ENCODE assay signal across 1 cellular context in genomic region chr5:43038523-43038989, GRCh38.
TF ChIP-seq lines count a peak whose summit lies in the region.

No MANE protein-coding gene starts in this region.

TF ChIP-seq in K562, 482 proteins besides CTCF, POLR2A, EP300 and RAD21 (continued from another document):
- no peak for TF ChIP-seq HOXB6 (CRISPR knock-in tag; IDR thresholded peaks at IDR 0.05; ENCODE audit: borderline replicate concordance)
- no peak for TF ChIP-seq MED1 (CRISPR knock-in tag; IDR thresholded peaks at IDR 0.05; ENCODE audit: borderline replicate concordance)
- TF ChIP-seq ZNF830 (CRISPR knock-in tag; IDR thresholded peaks at IDR 0.05), result no peak
- TF ChIP-seq YY1 (IDR thresholded peaks at IDR 0.05; ENCODE audit: borderline replicate concordance in 1 of 3, control insufficient read depth in 1 of 3, extremely low read depth in 1 of 3, insufficient read depth in 3 of 3, insufficient read length in 1 of 3, insufficient replicate concordance in 2 of 3, low read depth in 1 of 3, low read length in 2 of 3), result peak in 1 of 3 experiments; percentile 17
- TF ChIP-seq ZNF224 (CRISPR knock-in tag; IDR thresholded peaks at IDR 0.05), result no peak
- no peak for TF ChIP-seq ZNF184 (CRISPR knock-in tag; IDR thresholded peaks at IDR 0.05)
- TF ChIP-seq KAT8 (IDR thresholded peaks at IDR 0.05; ENCODE audit: low read depth), result no peak
- peak in 1 of 2 experiments; percentile 81; a peak in 2 of 4 replicates for TF ChIP-seq MLLT1 (IDR thresholded peaks at IDR 0.05)
- TF ChIP-seq HLTF (IDR thresholded peaks at IDR 0.05), result no peak
- TF ChIP-seq KLF10 (CRISPR knock-in tag; IDR thresholded peaks at IDR 0.05), result no peak
- TF ChIP-seq MGA (IDR thresholded peaks at IDR 0.05), result peak; percentile 8; the same call in 1 of the 2 replicates
- TF ChIP-seq PCBP1 (IDR thresholded peaks at IDR 0.05; ENCODE audit: low read depth, low read length, poor library complexity, severe bottlenecking), result no peak
- no peak for TF ChIP-seq NR3C1 (CRISPR knock-in tag; IDR thresholded peaks at IDR 0.05)
- TF ChIP-seq HDAC6 (IDR thresholded peaks at IDR 0.05; ENCODE audit: low read depth, low read length), result no peak
- TF ChIP-seq ZBTB11 (CRISPR knock-in tag; IDR thresholded peaks at IDR 0.05), result no peak
- TF ChIP-seq XRCC4 (IDR thresholded peaks at IDR 0.05; ENCODE audit: extremely low read depth, insufficient read depth, insufficient read length), result no peak
- no peak for TF ChIP-seq ZSCAN32 (CRISPR knock-in tag; IDR thresholded peaks at IDR 0.05)
- TF ChIP-seq RHOXF2B (CRISPR knock-in tag; conservative IDR thresholded peaks at IDR 0.05), result no peak
- TF ChIP-seq E2F4 (CRISPR knock-in tag; IDR thresholded peaks at IDR 0.05; ENCODE audit: low read depth), result no peak
- TF ChIP-seq CBX1 (IDR thresholded peaks at IDR 0.05; ENCODE audit: low read depth), result no peak
- TF ChIP-seq SRSF3 (IDR thresholded peaks at IDR 0.05; ENCODE audit: insufficient read depth, low read length), result no peak
- no peak for TF ChIP-seq POLR3G (IDR thresholded peaks at IDR 0.05; ENCODE audit: extremely low read depth, insufficient read length, insufficient replicate concordance)
- no peak for TF ChIP-seq HOMEZ (CRISPR knock-in tag; IDR thresholded peaks at IDR 0.05)
- no peak for TF ChIP-seq ESRRB (CRISPR knock-in tag; IDR thresholded peaks at IDR 0.05; ENCODE audit: borderline replicate concordance)
- no peak for TF ChIP-seq ZFP30 (CRISPR knock-in tag; IDR thresholded peaks at IDR 0.05; ENCODE audit: borderline replicate concordance)
- TF ChIP-seq ZNF778 (CRISPR knock-in tag; IDR thresholded peaks at IDR 0.05), result no peak
- peak in 1 of 2 experiments; percentile 22 for TF ChIP-seq E2F6 (IDR thresholded peaks at IDR 0.05; ENCODE audit: borderline replicate concordance in 1 of 2, extremely low read depth in 1 of 2, insufficient read depth in 1 of 2, insufficient read length in 1 of 2, low read depth in 1 of 2, low read length in 1 of 2, poor library complexity in 1 of 2, severe bottlenecking in 1 of 2)
- no peak for TF ChIP-seq SRSF7 (optimal IDR thresholded peaks at IDR 0.05; ENCODE audit: low read depth, low read length)
- TF ChIP-seq POLR2H (tag; IDR thresholded peaks at IDR 0.05; ENCODE audit: low read depth), result no peak
- no peak for TF ChIP-seq ZNF165 (CRISPR knock-in tag; IDR thresholded peaks at IDR 0.05; ENCODE audit: borderline replicate concordance)
- no peak for TF ChIP-seq CGGBP1 (CRISPR knock-in tag; IDR thresholded peaks at IDR 0.05)
- no peak for TF ChIP-seq ZNF512 (tag; IDR thresholded peaks at IDR 0.05)
- TF ChIP-seq TFAP4 (CRISPR knock-in tag; IDR thresholded peaks at IDR 0.05; ENCODE audit: borderline replicate concordance), result peak; percentile 49; the same call in 1 of the 2 replicates
TF ChIP-seq in K562: peak in this region for 7.
